In genomic region chr9:6708732-6709131, GRCh38 we compare ENCODE assay signal across 19 cellular contexts.
"Had no signal": no experiment of that assay in that cellular context is flagged by ENCODE, and none has a peak within 500 bp of the region (broad histone marks: within the 10 kb centered on the region; RNA-seq: fewer than 3 reads in every experiment).

No MANE protein-coding gene starts in this region.

- DNase-seq: activated CD4-positive, CD25-positive, alpha-beta regulatory T cell treated with anti-CD3 and anti-CD28 coated beads, Interleukin-2, amount 50 U/mL, for 72 hours; activated naive CD4-positive, alpha-beta T cell treated with Interleukin-2 at 50 U/mL for 16 hours; activated T-cell treated with anti-CD3 and anti-CD28 coated beads for 4 hours; dorsolateral prefrontal cortex; endodermal cell; kidney; left ventricle myocardium superior; mesenchymal stem cell; nucleus accumbens; stimulated activated CD4-positive, alpha-beta T cell treated with anti-CD3 and anti-CD28 coated beads, Interleukin-2, amount 100 ng/mL, for 48 hours; T1000; thyroid gland had no signal

- H3K4me3 Mint-ChIP-seq: activated T-helper 17 cell treated with anti-CD3 and anti-CD28 coated beads, Interleukin-2, amount 50 U/mL, for 72 hours; endodermal cell; nephron; stimulated activated memory B cell treated with anti-CD40 and anti-IgM and Interleukin-4, amounts not matched to agents 10 μg/mL and 1 μg/mL and 100 μg/mL, for 72 hours had no signal

- H3K27me3 Mint-ChIP-seq: activated T-helper 17 cell treated with anti-CD3 and anti-CD28 coated beads, Interleukin-2, amount 50 U/mL, for 72 hours; stimulated activated memory B cell treated with anti-CD40 and anti-IgM and Interleukin-4, amounts not matched to agents 10 μg/mL and 1 μg/mL and 100 μg/mL, for 72 hours had no signal

- H3K36me3 ChIP-seq: ascending aorta, right atrium auricular region, thyroid gland had no signal

- H3K27me3 ChIP-seq: ascending aorta, dorsolateral prefrontal cortex, right atrium auricular region, thyroid gland had no signal

- H3K27ac ChIP-seq: ascending aorta, dorsolateral prefrontal cortex, right atrium auricular region, thyroid gland had no signal

- H3K4me3 ChIP-seq: ascending aorta, dorsolateral prefrontal cortex, right atrium auricular region, thyroid gland had no signal

- ATAC-seq: activated T-helper 17 cell treated with anti-CD3 and anti-CD28 coated beads, Interleukin-2, amount 50 U/mL, for 72 hours; esophagus mucosa; left ventricle myocardium superior; stimulated activated memory B cell treated with anti-CD40 and anti-IgM and Interleukin-4, amounts not matched to agents 10 μg/mL and 1 μg/mL and 100 μg/mL, for 72 hours had no signal

- H3K27ac Mint-ChIP-seq: activated T-helper 17 cell treated with anti-CD3 and anti-CD28 coated beads, Interleukin-2, amount 50 U/mL, for 72 hours; endodermal cell; nephron; stimulated activated memory B cell treated with anti-CD40 and anti-IgM and Interleukin-4, amounts not matched to agents 10 μg/mL and 1 μg/mL and 100 μg/mL, for 72 hours had no signal

- H3K9me3 ChIP-seq: ascending aorta, thyroid gland had no signal

- H3K4me1 ChIP-seq: ascending aorta, thyroid gland had no signal

- FAIRE-seq: urothelium cell line had no signal

- H3K4me1 Mint-ChIP-seq: nephron had no signal
